In the genomic region with DNA sequence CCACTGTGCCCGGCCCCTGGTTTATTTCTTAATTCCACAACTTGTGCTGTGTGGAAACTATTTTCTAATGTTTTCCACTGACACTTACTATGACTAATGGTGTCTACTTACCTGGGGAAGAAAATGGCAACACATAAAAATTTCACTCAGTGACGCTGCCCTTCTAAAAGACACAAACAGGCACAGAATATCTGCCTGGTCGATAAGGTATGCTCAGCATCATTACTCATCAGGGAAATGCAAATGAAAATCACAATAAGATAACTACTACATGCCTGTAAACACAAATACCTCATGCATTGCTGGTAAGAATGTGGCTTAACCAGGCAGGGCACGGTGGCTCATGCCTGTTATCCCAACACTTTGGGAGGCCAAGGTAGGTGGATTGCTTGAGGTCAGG, we compare ENCODE assay signal across 17 cellular contexts.
DNase-seq lines count a peak whose midpoint lies in the region; TF ChIP-seq lines count a peak whose summit lies in the region.
"Had no signal": no experiment of that assay in that cellular context is flagged by ENCODE, and none has a peak within 500 bp of the region (broad histone marks: within the 10 kb centered on the region; RNA-seq: fewer than 3 reads in every experiment).

No MANE protein-coding gene starts in this region.

- no peak for TF ChIP-seq CTCF in epithelial cell of esophagus (IDR thresholded peaks at IDR 0.05; ENCODE audit: insufficient read depth, low read depth, low read length, missing control alignments)

- peaks cover 44% of the 10 kb centered on the region for H3K36me3 Mint-ChIP-seq in activated naive CD4-positive, alpha-beta T cell treated with anti-CD3 and anti-CD28 coated beads, Interleukin-2, amount 10 ng/mL, durations not matched to agents 7 days and 5 days

- CTCF ChIA-PET in activated naive CD4-positive, alpha-beta T cell treated with anti-CD3 and anti-CD28 coated beads, Interleukin-2, amount 10 ng/mL, durations not matched to agents 7 days and 5 days (lab: Charles Lee): no interaction called here

- no peaks in the 10 kb centered on the region for H3K4me1 Mint-ChIP-seq in activated naive CD4-positive, alpha-beta T cell treated with anti-CD3 and anti-CD28 coated beads, Interleukin-2, amount 10 ng/mL, durations not matched to agents 7 days and 5 days
- H3K4me1 Mint-ChIP-seq: GM23338 had no signal

- peak; percentile 6 for DNase-seq in astrocyte of the hippocampus (ENCODE audit: low read depth, low spot score)
- DNase-seq in epithelial cell of esophagus (ENCODE audit: low read depth): peak; percentile 53
- DNase-seq in kidney tubule cell (ENCODE audit: low spot score): peak; percentile 4
- DNase-seq in renal cortical epithelial cell (ENCODE audit: low read depth): peak; percentile 16
- no peak for DNase-seq in activated naive CD4-positive, alpha-beta T cell treated with anti-CD3 and anti-CD28 coated beads, Interleukin-2, amount 10 ng/mL, durations not matched to agents 7 days and 5 days
- no peak for DNase-seq in NCI-H1048 (lab: John Stamatoyannopoulos, UW)
- DNase-seq in RKO (ENCODE audit: low spot score): no peak
- no peak for DNase-seq in COLO668 (lab: John Stamatoyannopoulos, UW; ENCODE audit: unreplicated experiment)
- DNase-seq: Calu3; CD4-positive, alpha-beta memory T cell; DMS79 treated with DMSO at 0.1 percent for 48 hours; GF-D8; HCEC 1CT had no signal

- H3K9me3 Mint-ChIP-seq in activated naive CD4-positive, alpha-beta T cell treated with anti-CD3 and anti-CD28 coated beads, Interleukin-2, amount 10 ng/mL, durations not matched to agents 7 days and 5 days: no peaks in the 10 kb centered on the region
- H3K9me3 Mint-ChIP-seq: CD14-positive monocyte; CD4-positive, alpha-beta memory T cell; GM23338 had no signal

- no peaks in the 10 kb centered on the region for H3K27me3 Mint-ChIP-seq in activated naive CD4-positive, alpha-beta T cell treated with anti-CD3 and anti-CD28 coated beads, Interleukin-2, amount 10 ng/mL, durations not matched to agents 7 days and 5 days
- H3K27me3 Mint-ChIP-seq: CD4-positive, alpha-beta memory T cell had no signal

- no peak overlapping the region for H3K4me3 ChIP-seq in epithelial cell of esophagus (ENCODE audit: low read length)
- H3K4me3 ChIP-seq: A549, BLaER1, GM23338 had no signal

- no peak overlapping the region for H3K4me3 Mint-ChIP-seq in activated naive CD4-positive, alpha-beta T cell treated with anti-CD3 and anti-CD28 coated beads, Interleukin-2, amount 10 ng/mL, durations not matched to agents 7 days and 5 days
- H3K4me3 Mint-ChIP-seq: CD14-positive monocyte; CD4-positive, alpha-beta memory T cell; GM23338 had no signal

- H3K27ac Mint-ChIP-seq in activated naive CD4-positive, alpha-beta T cell treated with anti-CD3 and anti-CD28 coated beads, Interleukin-2, amount 10 ng/mL, durations not matched to agents 7 days and 5 days: no peak overlapping the region
- H3K27ac Mint-ChIP-seq: CD14-positive monocyte, GM23338 had no signal

Comparison
In these comparisons a context has a peak if more than half of its experiments do, and no peak if none do; other contexts are left out.
1. DNase-seq: peak in astrocyte of the hippocampus (single experiment), epithelial cell of esophagus (single experiment), kidney tubule cell (single experiment) and renal cortical epithelial cell (single experiment); none in activated naive CD4-positive, alpha-beta T cell treated with anti-CD3 and anti-CD28 coated beads, Interleukin-2, amount 10 ng/mL, durations not matched to agents 7 days and 5 days (single experiment), NCI-H1048 (single experiment), RKO (single experiment) and COLO668 (single experiment).